11 cellular contexts compared by ENCODE assay signal in genomic region chr19:49056902-49057596, GRCh38. TPM values are rescaled to one million over a fixed set of nuclear protein-coding genes. Genes with fewer than 3 reads are reported as not detected.
DNase-seq lines count a peak whose midpoint lies in the region; ATAC-seq and TF ChIP-seq lines count a peak whose summit lies in the region.
"Not testable (repeated sequence)": the region's sequence is repeated elsewhere in the genome, so short reads cannot be mapped to it uniquely, and the experiment has no call there.
"Had no signal": no experiment of that assay in that cellular context is flagged by ENCODE, and none has a peak within 500 bp of the region (broad histone marks: within the 10 kb centered on the region; RNA-seq: fewer than 3 reads in every experiment).

No MANE protein-coding gene starts in this region.

- peak overlapping the region; percentile 55 for H3K4me3 ChIP-seq in BE2C (ENCODE audit: low read depth, low read length)
- peak overlapping the region; percentile 63 for H3K4me3 ChIP-seq in HUES64 (ENCODE audit: low read length)
- H3K4me3 ChIP-seq in fibroblast of lung (replicated peaks in 1 of 4; ENCODE audit: control extremely low read depth in 1 of 4, insufficient read depth in 1 of 4, low read depth in 3 of 4, low read length in 4 of 4) = peak overlapping the region; percentile 45 to 64 (median 52)
- H3K4me3 ChIP-seq in neuron (ENCODE audit: low read length) = peak overlapping the region; percentile 49
- peak overlapping the region; percentile 52 to 58 (median 57) for H3K4me3 ChIP-seq in stomach

- H4K20me1 ChIP-seq in fibroblast of lung (ENCODE audit: control insufficient read depth, extremely low read depth, insufficient read depth, low read length) = not testable (repeated sequence)

- peaks cover 26% of the 10 kb centered on the region for H3K27me3 Mint-ChIP-seq in activated CD4-positive, alpha-beta memory T cell treated with anti-CD3 and anti-CD28 coated beads for 36 hours
- H3K27me3 Mint-ChIP-seq in MCF 10A (ENCODE audit: insufficient read depth, unreplicated experiment) = not testable (repeated sequence)

- intact Hi-C loops in activated CD4-positive, alpha-beta memory T cell treated with anti-CD3 and anti-CD28 coated beads for 36 hours (cut with micrococcal nuclease); MCF 10A (cut with micrococcal nuclease); left colon (cut with DNase I, micrococcal nuclease); stomach (cut with DNase I; ENCODE audit: low total_unique reads): not testable (repeated sequence)

- DNase-seq in BE2C; MCF 10A (ENCODE audit: unreplicated experiment); fibroblast of lung (ENCODE audit: low read depth in 2 of 2); left colon; stomach: not testable (repeated sequence)
- peak; percentile 13 for DNase-seq in activated CD4-positive, alpha-beta memory T cell treated with anti-CD3 and anti-CD28 coated beads for 36 hours

- H2AFZ ChIP-seq in fibroblast of lung (ENCODE audit: low read length) (peak overlapping the region; percentile 62), neuron (ENCODE audit: low read depth, low read length) (peak overlapping the region; percentile 63)

- peak; percentile 25 for ATAC-seq in left colon

- peak overlapping the region; percentile 48 for H3K4me3 Mint-ChIP-seq in activated CD4-positive, alpha-beta memory T cell treated with anti-CD3 and anti-CD28 coated beads for 36 hours
- peak overlapping the region; percentile 64 for H3K4me3 Mint-ChIP-seq in MCF 10A (ENCODE audit: unreplicated experiment)

- not testable (repeated sequence) for TF ChIP-seq EP300 in stomach (IDR thresholded peaks at IDR 0.05)

- H3K27ac Mint-ChIP-seq in activated CD4-positive, alpha-beta memory T cell treated with anti-CD3 and anti-CD28 coated beads for 36 hours; MCF 10A (ENCODE audit: low read depth, unreplicated experiment): not testable (repeated sequence)

- BruUV-seq in MCF 10A (replicated peaks; lab: Mats Ljungman, UMichigan) = not testable (repeated sequence)

- not testable (repeated sequence) for TF ChIP-seq POLR2A in stomach (IDR thresholded peaks at IDR 0.05)

- TF ChIP-seq CTCF in BE2C (IDR thresholded peaks at IDR 0.05; ENCODE audit: low read depth, low read length); MCF 10A (IDR thresholded peaks at IDR 0.05; ENCODE audit: unreplicated experiment); fibroblast of lung (conservative IDR thresholded peaks at IDR 0.05 in 1 of 2, IDR thresholded peaks at IDR 0.05 in 1 of 2; ENCODE audit: low read depth in 1 of 2, low read length in 2 of 2); stomach (IDR thresholded peaks at IDR 0.05): not testable (repeated sequence)

- H3K79me2 ChIP-seq in fibroblast of lung (ENCODE audit: control insufficient read depth, insufficient read depth, low read length) = not testable (repeated sequence)

- POLR2A ChIA-PET in activated CD4-positive, alpha-beta memory T cell treated with anti-CD3 and anti-CD28 coated beads for 36 hours (lab: Charles Lee) = not testable (repeated sequence)
- POLR2A ChIA-PET in MCF 10A (lab: Yijun Ruan, JAX) = interaction anchor here (0.6 to 2.6 kb wide), 6 partner anchors 13 to 157 kb away, joined by 3 to 22 read pairs (median 4); partner anchors contain the start of genes GYS1, NUCB1 and RUVBL2

- H3K4me2 ChIP-seq in fibroblast of lung (ENCODE audit: extremely low read depth, insufficient read depth, low read length) = peak overlapping the region; percentile 94

- not testable (repeated sequence) for H3K36me3 Mint-ChIP-seq in activated CD4-positive, alpha-beta memory T cell treated with anti-CD3 and anti-CD28 coated beads for 36 hours; MCF 10A (ENCODE audit: insufficient read depth, unreplicated experiment)

- H3K9me3 ChIP-seq in BE2C; HUES64 (ENCODE audit: insufficient read depth, low read depth, low read length); fibroblast of lung (ENCODE audit: control insufficient read depth, insufficient read depth, low read depth, low read length); neuron (ENCODE audit: low read length); stomach: not testable (repeated sequence)

- H3K36me3 ChIP-seq in BE2C; HUES64 (ENCODE audit: insufficient read depth, low read length); fibroblast of lung (ENCODE audit: control insufficient read depth, insufficient read depth, low read length); neuron (ENCODE audit: insufficient read depth, low read length); stomach: not testable (repeated sequence)

- H3K27me3 ChIP-seq in BE2C = peaks cover 16% of the 10 kb centered on the region
- peaks cover 53% of the 10 kb centered on the region for H3K27me3 ChIP-seq in HUES64 (ENCODE audit: insufficient read depth, low read length)
- H3K27me3 ChIP-seq in fibroblast of lung (ENCODE audit: control insufficient read depth, insufficient read depth, low read length) = not testable (repeated sequence)
- H3K27me3 ChIP-seq in neuron (ENCODE audit: insufficient read depth, low read length) = peaks cover 54% of the 10 kb centered on the region
- H3K27me3 ChIP-seq in stomach = peaks cover 0 to 69% (median 46%) of the 10 kb centered on the region in 3 donors

- not testable (repeated sequence) for H3K9ac ChIP-seq in HUES64 (ENCODE audit: low read depth, low read length); fibroblast of lung (ENCODE audit: insufficient read depth, low read length)

- WGBS in HUES64 = 8% methylated on average over 31 of the region's 34 CpGs
- WGBS in stomach, 5 donors = 3 to 5% (median 5%) methylated on average over 17 to 34 of the region's 34 CpGs

- H3K4me1 Mint-ChIP-seq in activated CD4-positive, alpha-beta memory T cell treated with anti-CD3 and anti-CD28 coated beads for 36 hours (ENCODE audit: low read depth) = peaks cover 21% of the 10 kb centered on the region
- H3K4me1 Mint-ChIP-seq in MCF 10A (ENCODE audit: insufficient read depth, unreplicated experiment) = peaks cover 17% of the 10 kb centered on the region

- CTCF ChIA-PET in activated CD4-positive, alpha-beta memory T cell treated with anti-CD3 and anti-CD28 coated beads for 36 hours (lab: Charles Lee) = interaction anchor here (1.0 to 2.4 kb wide), 7 partner anchors 41 to 142 kb away, joined by 3 to 11 read pairs (median 4); partner anchors contain the start of genes LIN7B and RUVBL2
- CTCF ChIA-PET in MCF 10A (lab: Yijun Ruan, JAX) = interaction anchor here (0.6 to 1.4 kb wide), 6 partner anchors 8 to 1708 kb away, joined by 3 to 6 read pairs (median 4); no protein-coding TSS in a partner anchor

- not testable (repeated sequence) for H3K9me3 Mint-ChIP-seq in activated CD4-positive, alpha-beta memory T cell treated with anti-CD3 and anti-CD28 coated beads for 36 hours; MCF 10A (ENCODE audit: unreplicated experiment)

- H3K4me1 ChIP-seq in BE2C (peaks cover 12% of the 10 kb centered on the region), stomach (peaks cover 24 to 29% (median 25%) of the 10 kb centered on the region in 4 donors)
- H3K4me1 ChIP-seq in HUES64 (ENCODE audit: insufficient read depth, low read length); fibroblast of lung (ENCODE audit: control insufficient read depth, extremely low read depth, insufficient read depth, low read length); neuron (ENCODE audit: insufficient read depth, low read length): not testable (repeated sequence)

- H3K27ac ChIP-seq in HUES64 (ENCODE audit: low read depth, low read length); fibroblast of lung (ENCODE audit: insufficient read depth, low read length); stomach: not testable (repeated sequence)

RNA-seq across cellular contexts. Expression of gene CGB7, which starts 0.5 kb away (rescaled TPM):
- not detected for polyA plus RNA-seq in BE2C (2012; ENCODE audit: insufficient read depth, insufficient read length, low read depth)
- 0.50 TPM for polyA plus RNA-seq in HUES64 (2013, experiment 1 of 2)
- polyA plus RNA-seq in HUES64 (2013, experiment 2 of 2) = 0.06 TPM
- total RNA-seq in activated CD4-positive, alpha-beta memory T cell treated with anti-CD3 and anti-CD28 coated beads for 36 hours = not detected
- total RNA-seq in MCF 10A (2022) (2.3 and 2.5 TPM in 2 replicates), fibroblast of lung (under 0.01 TPM in 2 replicates), left colon (not detected), stomach (not detected)
- polyA plus RNA-seq in fibroblast of lung (0.07 and 0.12 TPM in 2 replicates), stomach (1 to 10 TPM in 1 of 3 donors, not detected in 2; 3.8 TPM)
- 0.21 TPM in 1 of 2 replicates, not detected in the other for polyA plus RNA-seq in fibroblast of lung (2012)
- not detected in 2 replicates for polyA minus RNA-seq in fibroblast of lung (ENCODE audit: low replicate concordance)
- total RNA-seq: glomerular endothelial cell had no signal

RNA-seq across cellular contexts. Expression of gene NTF4, which starts 7.6 kb away (rescaled TPM):
- not detected for polyA plus RNA-seq in BE2C (2012; ENCODE audit: insufficient read depth, insufficient read length, low read depth)
- 0.50 TPM for polyA plus RNA-seq in HUES64 (2013, experiment 1 of 2)
- polyA plus RNA-seq in HUES64 (2013, experiment 2 of 2) = 1.1 TPM
- not detected for total RNA-seq in activated CD4-positive, alpha-beta memory T cell treated with anti-CD3 and anti-CD28 coated beads for 36 hours
- total RNA-seq in MCF 10A (2022) (6.0 and 7.8 TPM in 2 replicates), fibroblast of lung (not detected in 2 replicates), left colon (not detected), stomach (not detected)
- polyA plus RNA-seq in fibroblast of lung (not detected in 2 replicates), stomach (10 to 100 TPM in 1 of 3 donors, not detected in 2; 17.5 TPM)
- polyA plus RNA-seq in fibroblast of lung (2012) = not detected in 2 replicates
- not detected in 2 replicates for polyA minus RNA-seq in fibroblast of lung (ENCODE audit: low replicate concordance)
- total RNA-seq: glomerular endothelial cell, HT1080, subcutaneous adipose tissue had no signal

RNA-seq across cellular contexts. Expression of gene CGB8, which starts 8.1 kb away (rescaled TPM):
- not detected for polyA plus RNA-seq in BE2C (2012; ENCODE audit: insufficient read depth, insufficient read length, low read depth)
- not detected for polyA plus RNA-seq in HUES64 (2013, experiment 1 of 2)
- polyA plus RNA-seq in HUES64 (2013, experiment 2 of 2) = not detected
- not detected for total RNA-seq in activated CD4-positive, alpha-beta memory T cell treated with anti-CD3 and anti-CD28 coated beads for 36 hours
- total RNA-seq in MCF 10A (2022) = 1.3 TPM in 1 of 2 replicates, not detected in the other
- total RNA-seq in fibroblast of lung = not detected in 2 replicates
- not detected in 2 replicates for polyA plus RNA-seq in fibroblast of lung
- not detected in 2 replicates for polyA plus RNA-seq in fibroblast of lung (2012)
- not detected in 2 replicates for polyA minus RNA-seq in fibroblast of lung (ENCODE audit: low replicate concordance)
- total RNA-seq in left colon = not detected
- not detected for total RNA-seq in stomach
- polyA plus RNA-seq in stomach = not detected
- total RNA-seq: glomerular endothelial cell, subcutaneous adipose tissue had no signal

RNA-seq across cellular contexts. Expression of gene CGB5, which starts 13.4 kb away (rescaled TPM):
- polyA plus RNA-seq in BE2C (2012; ENCODE audit: insufficient read depth, insufficient read length, low read depth) = not detected
- polyA plus RNA-seq in HUES64 (2013, experiment 1 of 2) = not detected
- not detected for polyA plus RNA-seq in HUES64 (2013, experiment 2 of 2)
- not detected for total RNA-seq in activated CD4-positive, alpha-beta memory T cell treated with anti-CD3 and anti-CD28 coated beads for 36 hours
- not detected in 2 replicates for total RNA-seq in MCF 10A (2022)
- total RNA-seq in fibroblast of lung = not detected in 2 replicates
- polyA plus RNA-seq in fibroblast of lung = not detected in 2 replicates
- not detected in 2 replicates for polyA plus RNA-seq in fibroblast of lung (2012)
- not detected in 2 replicates for polyA minus RNA-seq in fibroblast of lung (ENCODE audit: low replicate concordance)
- not detected for total RNA-seq in left colon
- total RNA-seq in stomach = not detected
- polyA plus RNA-seq in stomach = not detected
- total RNA-seq: glomerular endothelial cell, subcutaneous adipose tissue had no signal

RNA-seq across cellular contexts. Expression of gene KCNA7, which starts 15.4 kb away (rescaled TPM):
- polyA plus RNA-seq in BE2C (2012; ENCODE audit: insufficient read depth, insufficient read length, low read depth) = not detected
- not detected for polyA plus RNA-seq in HUES64 (2013, experiment 1 of 2)
- polyA plus RNA-seq in HUES64 (2013, experiment 2 of 2) = not detected
- total RNA-seq in activated CD4-positive, alpha-beta memory T cell treated with anti-CD3 and anti-CD28 coated beads for 36 hours = not detected
- total RNA-seq in MCF 10A (2022) = not detected in 2 replicates
- not detected in 2 replicates for total RNA-seq in fibroblast of lung
- polyA plus RNA-seq in fibroblast of lung = not detected in 2 replicates
- polyA plus RNA-seq in fibroblast of lung (2012) = not detected in 2 replicates
- not detected in 2 replicates for polyA minus RNA-seq in fibroblast of lung (ENCODE audit: low replicate concordance)
- not detected for total RNA-seq in left colon
- not detected for total RNA-seq in stomach
- not detected for polyA plus RNA-seq in stomach
- total RNA-seq: HT1080, subcutaneous adipose tissue had no signal
